ENCODE assay signal across 1 cellular context in genomic region chr4:56728512-56728911, GRCh38.
TF ChIP-seq lines count a peak whose summit lies in the region.

No MANE protein-coding gene starts in this region.

TF ChIP-seq in HepG2, 621 proteins besides CTCF, POLR2A, EP300 and RAD21 (continued from another document):
- no peak for TF ChIP-seq GTF3A (CRISPR knock-in tag; conservative IDR thresholded peaks at IDR 0.05)
- TF ChIP-seq ZNF10 (CRISPR knock-in tag; IDR thresholded peaks at IDR 0.05; ENCODE audit: borderline replicate concordance, low read depth), result no peak
- no peak for TF ChIP-seq ZNF280D (CRISPR knock-in tag; IDR thresholded peaks at IDR 0.05)
- TF ChIP-seq SMC3 (IDR thresholded peaks at IDR 0.05; ENCODE audit: low read length), result no peak
- no peak for TF ChIP-seq ZNF12 (CRISPR knock-in tag; IDR thresholded peaks at IDR 0.05)
- TF ChIP-seq SATB2 (CRISPR knock-in tag; IDR thresholded peaks at IDR 0.05), result no peak
TF ChIP-seq in HepG2: peak in this region for 0.
